In genomic region chr20:63552481-63553249, GRCh38 we compare ENCODE assay signal across 9 cellular contexts. TPM values are rescaled to one million over a fixed set of nuclear protein-coding genes. Genes with fewer than 3 reads are reported as not detected.
DNase-seq lines count a peak whose midpoint lies in the region; ATAC-seq, FAIRE-seq and TF ChIP-seq lines count a peak whose summit lies in the region.
"Had no signal": no experiment of that assay in that cellular context is flagged by ENCODE, and none has a peak within 500 bp of the region (broad histone marks: within the 10 kb centered on the region; RNA-seq: fewer than 3 reads in every experiment).

No MANE protein-coding gene starts in this region.

- H3K27me3 ChIP-seq in iPS DF 6.9 (ENCODE audit: control insufficient read depth, insufficient read depth, low read length) = no peaks in the 10 kb centered on the region

- H3K36me3 ChIP-seq in iPS DF 6.9 (ENCODE audit: control insufficient read depth, insufficient read depth, low read length) = no peaks in the 10 kb centered on the region
- H3K36me3 ChIP-seq: HAP-1 had no signal

- 0 out of 2 replicates have a peak overlapping the region, but pooled peaks have one; percentile 7 for H3K4me3 ChIP-seq in iPS DF 6.9 (ENCODE audit: low read length)

- DNase-seq in GM12891 (ENCODE audit: insufficient read length, low spot score) (peak; percentile 64), T-helper 22 cell (ENCODE audit: low read depth) (peak; percentile 54), iPS DF 6.9 (ENCODE audit: low read depth, low spot score) (no peak), COLO829 (ENCODE audit: low spot score) (no peak), cerebellum (ENCODE audit: low spot score) (no peak)

- TF ChIP-seq POLR2A in GM12891 (IDR thresholded peaks at IDR 0.05; ENCODE audit: low read depth, low read length) = no peak

- ATAC-seq in HG02973 (IDR thresholded peaks at IDR 0.05; ENCODE audit: unreplicated experiment) (peak; percentile 31), GM18870 (IDR thresholded peaks at IDR 0.05; ENCODE audit: unreplicated experiment) (no peak), HG03097 (IDR thresholded peaks at IDR 0.05; ENCODE audit: low FRiP score, unreplicated experiment) (no peak)

- H3K4me1 ChIP-seq in iPS DF 6.9 (ENCODE audit: control insufficient read depth, insufficient read depth, low read length) = peaks cover 14% of the 10 kb centered on the region

- no peak overlapping the region for H3K27ac ChIP-seq in iPS DF 6.9 (ENCODE audit: low read length)

- WGBS in iPS DF 6.9 (ENCODE audit: insufficient coverage, insufficient read length) = no CpG with 5 or more reads among the region's 15 CpGs

- no peaks in the 10 kb centered on the region for H3K9me3 ChIP-seq in iPS DF 6.9 (ENCODE audit: control insufficient read depth, insufficient read depth, low read length)
- H3K9me3 ChIP-seq: HAP-1 had no signal

- FAIRE-seq in GM12891 (lab: Jason Lieb, UNC) = peak; percentile 89

TF ChIP-seq in GM12891, 5 proteins besides CTCF, POLR2A, EP300 and RAD21:
- peak; percentile 36 for TF ChIP-seq SPI1 (IDR thresholded peaks at IDR 0.05; ENCODE audit: low read depth, low read length)
- TF ChIP-seq PAX5 (IDR thresholded peaks at IDR 0.05; ENCODE audit: insufficient read depth, low read length, severe bottlenecking) = peak; percentile 71
- TF ChIP-seq POLR2AphosphoS5 (IDR thresholded peaks at IDR 0.05; ENCODE audit: low read depth, low read length) = no peak

RNA-seq across cellular contexts. Expression of gene FNDC11, which starts 1.3 kb away (rescaled TPM):
- polyA plus RNA-seq in GM12891 (2012; ENCODE audit: low read depth, missing spikeins) = 0.72 TPM
- 0.73 TPM for total RNA-seq in cerebellum

RNA-seq across cellular contexts. Expression of gene SRMS, which starts 5.1 kb away (rescaled TPM):
- polyA plus RNA-seq in GM12891 (2012; ENCODE audit: low read depth, missing spikeins) = not detected
- not detected for total RNA-seq in cerebellum

RNA-seq across cellular contexts. Expression of gene PTK6, which starts 15.5 kb away (rescaled TPM):
- polyA plus RNA-seq in GM12891 (2012; ENCODE audit: low read depth, missing spikeins) = 0.19 TPM
- total RNA-seq in cerebellum = not detected

RNA-seq across cellular contexts. Expression of gene HELZ2, which starts 21.4 kb away (rescaled TPM):
- polyA plus RNA-seq in GM12891 (2012; ENCODE audit: low read depth, missing spikeins) = 12.6 TPM
- total RNA-seq in cerebellum = 6.7 TPM

RNA-seq across cellular contexts. Expression of gene PPDPF, which starts 32.1 kb away (rescaled TPM):
- polyA plus RNA-seq in GM12891 (2012; ENCODE audit: low read depth, missing spikeins) = 60.0 TPM
- total RNA-seq in cerebellum = 48.6 TPM

Comparison
In these comparisons a context has a peak if more than half of its experiments do, and no peak if none do; other contexts are left out.
1. DNase-seq: peak in GM12891 (single experiment) and T-helper 22 cell (single experiment); none in iPS DF 6.9 (single experiment), COLO829 (single experiment) and cerebellum (single experiment).